ENCODE assay signal across 17 cellular contexts in genomic region chr21:39263372-39263771, GRCh38. TPM values are rescaled to one million over a fixed set of nuclear protein-coding genes. Genes with fewer than 3 reads are reported as not detected.
A peak's percentile ranks its signal among the peaks of the same experiment; 100 is the strongest.
DNase-seq lines count a peak whose midpoint lies in the region; ATAC-seq, FAIRE-seq and TF ChIP-seq lines count a peak whose summit lies in the region.
"Had no signal": no experiment of that assay in that cellular context is flagged by ENCODE, and none has a peak within 500 bp of the region (broad histone marks: within the 10 kb centered on the region; RNA-seq: fewer than 3 reads in every experiment).

No MANE protein-coding gene starts in this region.

- H3K9me3 Mint-ChIP-seq in activated T-cell treated with anti-CD3 and anti-CD28 coated beads, Interleukin-2, amount 50 U/mL, for 72 hours: no peaks in the 10 kb centered on the region
- H3K9me3 Mint-ChIP-seq: nephron had no signal

- no peak overlapping the region for H3K4me3 Mint-ChIP-seq in activated T-cell treated with anti-CD3 and anti-CD28 coated beads, Interleukin-2, amount 50 U/mL, for 72 hours
- H3K4me3 Mint-ChIP-seq: nephron had no signal

- ATAC-seq in activated T-cell treated with anti-CD3 and anti-CD28 coated beads, Interleukin-2, amount 50 U/mL, for 72 hours (replicated peaks in 1 of 2): peak; percentile 25 to 28
- ATAC-seq in HG02973 (IDR thresholded peaks at IDR 0.05; ENCODE audit: unreplicated experiment): no peak
- ATAC-seq: psoas muscle had no signal

- no peaks in the 10 kb centered on the region for H3K27me3 Mint-ChIP-seq in activated T-cell treated with anti-CD3 and anti-CD28 coated beads, Interleukin-2, amount 50 U/mL, for 72 hours (ENCODE audit: low read depth)

- no peak for DNase-seq in activated T-cell treated with anti-CD3 and anti-CD28 coated beads, Interleukin-2, amount 50 U/mL, for 72 hours
- DNase-seq in activated T-cell treated with anti-CD3 and anti-CD28 coated beads, Interleukin-2, amount 50 U/mL, for 48 hours: no peak
- DNase-seq in MV-4-11 (lab: John Stamatoyannopoulos, UW): peak; percentile 4
- peak; percentile 71 for DNase-seq in bronchial epithelial cell (ENCODE audit: low read depth)
- peak; percentile 12 for DNase-seq in skeletal muscle cell (ENCODE audit: low read depth)
- no peak for DNase-seq in NCI-H82 treated with DMSO at 0.1 percent for 48 hours (lab: John Stamatoyannopoulos, UW; ENCODE audit: unreplicated experiment)
- no peak for DNase-seq in NCI-H226
- DNase-seq: ACHN; activated CD8-positive, alpha-beta memory T cell treated with anti-CD3 and anti-CD28 coated beads for 24 hours; COR-L47; effector memory CD4-positive, alpha-beta T cell; NCI-H1048; psoas muscle had no signal

- no peak for TF ChIP-seq CTCF in bronchial epithelial cell (IDR thresholded peaks at IDR 0.05; ENCODE audit: insufficient read depth, low read length, severe bottlenecking)

- H3K4me3 ChIP-seq in bronchial epithelial cell (ENCODE audit: low read depth, low read length) (no peak overlapping the region), skeletal muscle cell (ENCODE audit: low read depth, low read length) (no peak overlapping the region)
- H3K4me3 ChIP-seq: cardiac muscle cell, lung, psoas muscle had no signal

- peak overlapping the region; percentile 80 for H3K27ac Mint-ChIP-seq in activated T-cell treated with anti-CD3 and anti-CD28 coated beads, Interleukin-2, amount 50 U/mL, for 72 hours
- H3K27ac Mint-ChIP-seq: nephron had no signal

- H3K4me1 Mint-ChIP-seq in activated T-cell treated with anti-CD3 and anti-CD28 coated beads, Interleukin-2, amount 50 U/mL, for 72 hours (ENCODE audit: low read depth): peaks cover 10% of the 10 kb centered on the region
- H3K4me1 Mint-ChIP-seq: nephron had no signal

- peaks cover 5% of the 10 kb centered on the region for H3K36me3 ChIP-seq in bronchial epithelial cell (ENCODE audit: control insufficient read depth, insufficient read depth, low read length)

- no peak for FAIRE-seq in bronchial epithelial cell (lab: Jason Lieb, UNC)

- H3K36me3 Mint-ChIP-seq in activated T-cell treated with anti-CD3 and anti-CD28 coated beads, Interleukin-2, amount 50 U/mL, for 72 hours (ENCODE audit: insufficient read depth in 2 of 2): peaks cover 4 to 26% of the 10 kb centered on the region in 2 donors

- no peaks in the 10 kb centered on the region for H3K27me3 ChIP-seq in bronchial epithelial cell (ENCODE audit: control insufficient read depth, insufficient read depth, low read length)
- H3K27me3 ChIP-seq: cardiac muscle cell had no signal

RNA-seq across cellular contexts. Expression of gene BRWD1, which starts 50.1 kb away (rescaled TPM):
- total RNA-seq in activated T-cell treated with anti-CD3 and anti-CD28 coated beads, Interleukin-2, amount 50 U/mL, for 72 hours: 10 to 100 TPM; 44.8 to 45.2 TPM
- 70.5 and 71.6 TPM in 2 replicates for total RNA-seq in bronchial epithelial cell

Comparison
In these comparisons a context has a peak if more than half of its experiments do, and no peak if none do; other contexts are left out.
1. DNase-seq: peak in MV-4-11 (single experiment), bronchial epithelial cell (single experiment) and skeletal muscle cell (single experiment); none in activated T-cell treated with anti-CD3 and anti-CD28 coated beads, Interleukin-2, amount 50 U/mL, for 72 hours (0 of 2), activated T-cell treated with anti-CD3 and anti-CD28 coated beads, Interleukin-2, amount 50 U/mL, for 48 hours (0 of 2), NCI-H82 treated with DMSO at 0.1 percent for 48 hours (single experiment) and NCI-H226 (single experiment).